19 cellular contexts compared by ENCODE assay signal in genomic region chr11:63896071-63896470, GRCh38. TPM values are rescaled to one million over a fixed set of nuclear protein-coding genes. Genes with fewer than 3 reads are reported as not detected.
A peak's percentile ranks its signal among the peaks of the same experiment; 100 is the strongest.
DNase-seq lines count a peak whose midpoint lies in the region; ATAC-seq and TF ChIP-seq lines count a peak whose summit lies in the region.
"Had no signal": no experiment of that assay in that cellular context is flagged by ENCODE, and none has a peak within 500 bp of the region (broad histone marks: within the 10 kb centered on the region; RNA-seq: fewer than 3 reads in every experiment).

No MANE protein-coding gene starts in this region.

- TF ChIP-seq CTCF in Calu3 (IDR thresholded peaks at IDR 0.05; ENCODE audit: unreplicated experiment) (no peak), progenitor cell of endocrine pancreas (IDR thresholded peaks at IDR 0.05; ENCODE audit: unreplicated experiment) (no peak), omental fat pad (IDR thresholded peaks at IDR 0.05) (no peak)

- H3K27me3 Mint-ChIP-seq in Calu3 (ENCODE audit: unreplicated experiment), result no peaks in the 10 kb centered on the region
- no peaks in the 10 kb centered on the region for H3K27me3 Mint-ChIP-seq in progenitor cell of endocrine pancreas
- H3K27me3 Mint-ChIP-seq: B cell had no signal

- H3K9me3 Mint-ChIP-seq in Calu3 (ENCODE audit: low read depth, unreplicated experiment) (no peaks in the 10 kb centered on the region), progenitor cell of endocrine pancreas (ENCODE audit: low read depth) (no peaks in the 10 kb centered on the region)
- H3K9me3 Mint-ChIP-seq: endodermal cell; GM23338; T-helper 2 cell treated with Interferon-gamma antibody and Interleukin-4, amounts not matched to agents 5 μg/mL and 100 μg/mL, for 36 hours had no signal

- H3K4me1 Mint-ChIP-seq in Calu3 (ENCODE audit: low read depth, unreplicated experiment), result peaks cover 12% of the 10 kb centered on the region
- H3K4me1 Mint-ChIP-seq in progenitor cell of endocrine pancreas (ENCODE audit: low read depth), result no peaks in the 10 kb centered on the region
- H3K4me1 Mint-ChIP-seq: endodermal cell had no signal

- CTCF ChIA-PET in Calu3 (lab: Charles Lee), result no interaction called here

- intact Hi-C loops in Calu3 (cut with micrococcal nuclease; ENCODE audit: unreplicated experiment), result no loop called here

- H3K27ac Mint-ChIP-seq in Calu3 (ENCODE audit: unreplicated experiment), result peak overlapping the region; percentile 75
- peak overlapping the region; percentile 69 for H3K27ac Mint-ChIP-seq in progenitor cell of endocrine pancreas
- H3K27ac Mint-ChIP-seq: B cell; endodermal cell; GM23338; T-helper 2 cell treated with Interferon-gamma antibody and Interleukin-4, amounts not matched to agents 5 μg/mL and 100 μg/mL, for 36 hours had no signal

- H3K4me3 Mint-ChIP-seq in Calu3 (ENCODE audit: low read depth, unreplicated experiment) (no peak overlapping the region), progenitor cell of endocrine pancreas (ENCODE audit: low read depth) (no peak overlapping the region)
- H3K4me3 Mint-ChIP-seq: B cell; endodermal cell; GM23338; T-helper 2 cell treated with Interferon-gamma antibody and Interleukin-4, amounts not matched to agents 5 μg/mL and 100 μg/mL, for 36 hours had no signal

- DNase-seq in Calu3, result peak; percentile 48
- peak; percentile 78 for DNase-seq in NCI-H2029 treated with DMSO at 0.1 percent for 48 hours (lab: John Stamatoyannopoulos, UW)
- peak; percentile 33 for DNase-seq in cerebellar cortex (ENCODE audit: low spot score)
- DNase-seq in progenitor cell of endocrine pancreas (ENCODE audit: low spot score, unreplicated experiment), result no peak
- no peak for DNase-seq in omental fat pad (ENCODE audit: low spot score)
- DNase-seq in NCI-H2107 treated with DMSO at 0.1 percent for 48 hours (lab: John Stamatoyannopoulos, UW; ENCODE audit: unreplicated experiment), result no peak
- DNase-seq in T-helper 9 cell, result no peak
- DNase-seq: activated CD8-positive, alpha-beta memory T cell treated with anti-CD3 and anti-CD28 coated beads for 24 hours; DND-41; endodermal cell; left ventricle myocardium superior; NCI-H1436; NCI-H510A treated with DMSO at 0.1 percent for 48 hours; SHP77; stimulated activated CD4-positive, alpha-beta T cell treated with anti-CD3 and anti-CD28 coated beads, Interleukin-4, amount 100 ng/mL, for 1 hour had no signal

- ATAC-seq in omental fat pad (ENCODE audit: low FRiP score), result no peak
- ATAC-seq: activated CD4-positive, CD25-positive, alpha-beta regulatory T cell treated with anti-CD3 and anti-CD28 coated beads, Interleukin-2, amount 50 U/mL, for 24 hours; GM23338 had no signal

- H3K36me3 Mint-ChIP-seq in Calu3 (ENCODE audit: insufficient read depth, unreplicated experiment), result peaks cover 66% of the 10 kb centered on the region
- H3K36me3 Mint-ChIP-seq in progenitor cell of endocrine pancreas (ENCODE audit: insufficient read depth), result peaks cover 19% of the 10 kb centered on the region

- no TSS peak for BruUV-seq in Calu3 (replicated peaks; lab: Mats Ljungman, UMichigan)

RNA-seq across cellular contexts. Expression of gene RCOR2, which starts 20.9 kb away (rescaled TPM):
- 0.26 and 0.37 TPM in 2 replicates for total RNA-seq in Calu3 (2022)
- 39.4 and 39.7 TPM in 2 replicates for total RNA-seq in progenitor cell of endocrine pancreas
- under 1 TPM in 1 of 4 donors, not detected in 3; 0.32 TPM for total RNA-seq in omental fat pad
- total RNA-seq: B cell had no signal

RNA-seq across cellular contexts. Expression of gene NAA40, which starts 42.7 kb away (rescaled TPM):
- total RNA-seq in Calu3 (2022), result 41.3 and 44.9 TPM in 2 replicates
- total RNA-seq in progenitor cell of endocrine pancreas, result 60.6 and 62.3 TPM in 2 replicates
- total RNA-seq in omental fat pad, result 10 to 100 TPM in 2 of 4 donors, 1 to 10 TPM in 2; 5.4 to 14.5 (median 8.2) TPM

RNA-seq across cellular contexts. Expression of gene MARK2, which starts 57.2 kb away (rescaled TPM):
- total RNA-seq in Calu3 (2022) (63.1 and 71.2 TPM in 2 replicates), progenitor cell of endocrine pancreas (55.5 and 59.1 TPM in 2 replicates), omental fat pad (10 to 100 TPM; 14.8 to 27.1 (median 23.4) TPM)

Comparison
In these comparisons a context has a peak if more than half of its experiments do, and no peak if none do; other contexts are left out.
1. DNase-seq: peak in Calu3 (single experiment), NCI-H2029 treated with DMSO at 0.1 percent for 48 hours (single experiment) and cerebellar cortex (single experiment); none in progenitor cell of endocrine pancreas (single experiment), omental fat pad (single experiment), NCI-H2107 treated with DMSO at 0.1 percent for 48 hours (single experiment) and T-helper 9 cell (single experiment).
2. RNA of gene RCOR2, which starts 20.9 kb away (total RNA-seq): 39.4 to 39.7 TPM in progenitor cell of endocrine pancreas; 0.26 to 0.37 TPM in Calu3 and 0.32 TPM in omental fat pad; every median in the first group is over 10 times any median in the second.